In the genomic region with DNA sequence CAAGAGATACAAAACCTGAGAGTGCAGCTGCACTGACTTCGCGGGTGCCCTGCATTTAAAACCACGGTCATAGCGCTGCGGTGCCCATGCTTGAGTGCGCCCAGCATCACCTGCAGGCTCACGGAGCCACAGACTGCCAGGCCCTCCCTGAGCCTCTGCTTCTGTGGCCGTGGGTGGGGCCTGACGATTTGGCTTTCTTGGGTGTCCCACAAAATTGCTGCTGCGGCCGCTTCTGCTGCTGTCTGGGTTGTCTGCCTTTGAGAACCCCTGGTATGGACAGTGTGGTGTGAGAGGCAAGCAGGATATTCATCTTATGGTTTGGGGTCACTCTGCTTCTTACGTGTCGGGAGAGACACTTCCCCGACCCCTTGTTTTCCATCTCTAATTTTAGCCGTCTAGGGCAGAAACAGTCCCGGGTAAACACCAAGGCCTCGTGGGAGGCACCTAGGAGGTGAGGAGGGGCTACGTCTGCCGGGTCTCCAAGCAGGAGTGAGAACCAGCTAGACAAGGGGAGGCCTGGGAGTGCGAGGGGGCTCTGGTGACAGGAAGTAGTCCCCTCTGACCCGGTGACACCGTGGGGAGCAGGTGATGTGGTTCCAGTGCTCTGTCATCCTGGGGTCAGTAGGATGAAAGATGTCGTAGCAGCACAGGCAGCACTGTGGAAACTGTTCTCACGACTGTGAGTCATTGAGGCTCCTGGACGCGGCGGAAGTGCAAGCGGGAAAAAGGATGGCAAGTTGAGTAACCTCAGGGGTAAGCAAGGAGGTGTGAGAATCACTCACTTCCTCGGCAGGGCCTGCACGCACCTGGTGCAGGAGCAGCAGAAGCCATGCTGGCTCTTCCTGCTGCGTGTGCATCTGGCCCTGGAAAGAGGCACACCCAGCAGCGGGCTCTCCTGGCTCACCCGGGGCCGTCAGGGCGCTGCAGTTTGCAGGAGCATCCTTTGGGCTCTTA, we compare ENCODE assay signal across 1 cellular context.
TF ChIP-seq lines count a peak whose summit lies in the region.

No MANE protein-coding gene starts in this region.

TF ChIP-seq in H1, 55 proteins besides CTCF, POLR2A, EP300 and RAD21 (continued from another document):
- TF ChIP-seq TAF7 (optimal IDR thresholded peaks at IDR 0.05; ENCODE audit: borderline replicate concordance, low read depth, low read length) = no peak
- TF ChIP-seq, protein P1, sequence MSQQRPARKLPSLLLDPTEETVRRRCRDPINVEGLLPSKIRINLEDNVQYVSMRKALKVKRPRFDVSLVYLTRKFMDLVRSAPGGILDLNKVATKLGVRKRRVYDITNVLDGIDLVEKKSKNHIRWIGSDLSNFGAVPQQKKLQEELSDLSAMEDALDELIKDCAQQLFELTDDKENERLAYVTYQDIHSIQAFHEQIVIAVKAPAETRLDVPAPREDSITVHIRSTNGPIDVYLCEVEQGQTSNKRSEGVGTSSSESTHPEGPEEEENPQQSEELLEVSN (IDR thresholded peaks at IDR 0.05) = no peak
- no peak for TF ChIP-seq RFX5 (IDR thresholded peaks at IDR 0.05; ENCODE audit: borderline replicate concordance, low read depth, low read length)
- no peak for TF ChIP-seq CEBPB (IDR thresholded peaks at IDR 0.05; ENCODE audit: low read depth, low read length)
- no peak for TF ChIP-seq JUN (IDR thresholded peaks at IDR 0.05; ENCODE audit: low read depth, low read length)
- no peak for TF ChIP-seq KDM5A (IDR thresholded peaks at IDR 0.05; ENCODE audit: low read length)
TF ChIP-seq in H1: peak in this region for 0.
